ENCODE assay signal across 30 cellular contexts in genomic region chr11:11129118-11129517, GRCh38.
"Had no signal": no experiment of that assay in that cellular context is flagged by ENCODE, and none has a peak within 500 bp of the region (broad histone marks: within the 10 kb centered on the region; RNA-seq: fewer than 3 reads in every experiment).

No MANE protein-coding gene starts in this region.

- ATAC-seq: effector memory CD8-positive, alpha-beta T cell; esophagus mucosa; foreskin keratinocyte; gastrocnemius medialis; gastroesophageal sphincter; heart left ventricle; heart right ventricle had no signal

- H2AFZ ChIP-seq: hepatocyte had no signal

- H3K27ac ChIP-seq: colonic mucosa, coronary artery, dorsolateral prefrontal cortex, epithelial cell of prostate, esophagus muscularis mucosa, esophagus squamous epithelium, foreskin keratinocyte, gastrocnemius medialis, gastroesophageal sphincter, heart left ventricle, heart right ventricle, hepatocyte had no signal

- FAIRE-seq: colon, endometrium, endothelial cell of umbilical vein, frontal cortex had no signal

- H3K9me3 Mint-ChIP-seq: effector memory CD8-positive, alpha-beta T cell had no signal

- H3K4me1 Mint-ChIP-seq: endodermal cell had no signal

- H3K4me1 ChIP-seq: colonic mucosa, esophagus muscularis mucosa, esophagus squamous epithelium, foreskin keratinocyte, gastroesophageal sphincter, heart left ventricle, heart right ventricle had no signal

- H3K9me3 ChIP-seq: colonic mucosa, esophagus muscularis mucosa, esophagus squamous epithelium, gastrocnemius medialis, gastroesophageal sphincter, heart left ventricle, heart right ventricle had no signal

- H3K4me2 ChIP-seq: hepatocyte had no signal

- H3K36me3 ChIP-seq: colonic mucosa, esophagus muscularis mucosa, esophagus squamous epithelium, gastrocnemius medialis, gastroesophageal sphincter, heart left ventricle, heart right ventricle had no signal

- H3K27ac Mint-ChIP-seq: dendritic cell treated with granulocyte-macrophage colony-stimulating factor and Interleukin-4, amounts not matched to agents 40 ng/mL and 50 ng/mL, for 4 days; effector memory CD8-positive, alpha-beta T cell; endodermal cell had no signal

- DNase-seq: colonic mucosa; cortex of kidney; dermis blood vessel endothelial cell; dorsolateral prefrontal cortex; effector CD4-positive, alpha-beta T cell; effector CD8-positive, alpha-beta T cell; effector memory CD4-positive, alpha-beta T cell; effector memory CD8-positive, alpha-beta T cell; endodermal cell; erythroblast; esophagus squamous epithelium; foreskin fibroblast; foreskin keratinocyte; foreskin melanocyte; gastrocnemius medialis; glutamatergic neuron; head of caudate nucleus; heart left ventricle; heart right ventricle had no signal

- H3K27me3 ChIP-seq: colonic mucosa, esophagus muscularis mucosa, esophagus squamous epithelium, gastrocnemius medialis, gastroesophageal sphincter, heart left ventricle, hepatocyte had no signal

- H3K79me2 ChIP-seq: hepatocyte had no signal

- H3K4me3 Mint-ChIP-seq: dendritic cell treated with granulocyte-macrophage colony-stimulating factor and Interleukin-4, amounts not matched to agents 40 ng/mL and 50 ng/mL, for 4 days; effector memory CD8-positive, alpha-beta T cell; endodermal cell had no signal

- H3K4me3 ChIP-seq: colonic mucosa, coronary artery, dorsolateral prefrontal cortex, esophagus muscularis mucosa, esophagus squamous epithelium, gastrocnemius medialis, gastroesophageal sphincter, heart left ventricle, heart right ventricle, hepatocyte had no signal
